In genomic region chr11:133303262-133303661, GRCh38 we compare ENCODE assay signal across 1 cellular context.
TF ChIP-seq lines count a peak whose summit lies in the region.

No MANE protein-coding gene starts in this region.

TF ChIP-seq in IMR-90, 13 proteins besides CTCF, POLR2A, EP300 and RAD21 (continued from another document):
- TF ChIP-seq FOS (IDR thresholded peaks at IDR 0.05; ENCODE audit: low read depth, low read length) (no peak), MAFK (IDR thresholded peaks at IDR 0.05; ENCODE audit: low read depth, low read length) (0 out of 2 replicates have a peak, but pooled peaks have one; percentile 9)
